28 cellular contexts compared by ENCODE assay signal in genomic region chr10:5765617-5766016, GRCh38. TPM values are rescaled to one million over a fixed set of nuclear protein-coding genes. Genes with fewer than 3 reads are reported as not detected.
DNase-seq lines count a peak whose midpoint lies in the region; ATAC-seq and TF ChIP-seq lines count a peak whose summit lies in the region.
"Had no signal": no experiment of that assay in that cellular context is flagged by ENCODE, and none has a peak within 500 bp of the region (broad histone marks: within the 10 kb centered on the region; RNA-seq: fewer than 3 reads in every experiment).

No MANE protein-coding gene starts in this region.

- intact Hi-C loops in activated naive CD4-positive, alpha-beta T cell treated with anti-CD3 and anti-CD28 coated beads for 36 hours (cut with micrococcal nuclease), result no loop called here

- TF ChIP-seq CTCF in HFFc6 (IDR thresholded peaks at IDR 0.05) (no peak), nephron progenitor cell (IDR thresholded peaks at IDR 0.05) (no peak)

- H3K27me3 Mint-ChIP-seq in activated naive CD4-positive, alpha-beta T cell treated with anti-CD3 and anti-CD28 coated beads for 36 hours (ENCODE audit: low read depth), result no peaks in the 10 kb centered on the region
- H3K27me3 Mint-ChIP-seq in HFFc6 (ENCODE audit: insufficient read depth), result no peaks in the 10 kb centered on the region; the same call in 1 of the 2 replicates
- no peaks in the 10 kb centered on the region for H3K27me3 Mint-ChIP-seq in central memory CD8-positive, alpha-beta T cell
- H3K27me3 Mint-ChIP-seq in nephron progenitor cell (ENCODE audit: low read depth, poor library complexity), result no peaks in the 10 kb centered on the region
- H3K27me3 Mint-ChIP-seq: activated CD8-positive, alpha-beta memory T cell treated with anti-CD3 and anti-CD28 coated beads, Interleukin-2, amount 10 ng/mL, durations not matched to agents 7 days and 5 days; effector memory CD8-positive, alpha-beta T cell; type B pancreatic cell had no signal

- H3K9me3 Mint-ChIP-seq in activated naive CD4-positive, alpha-beta T cell treated with anti-CD3 and anti-CD28 coated beads for 36 hours, result no peaks in the 10 kb centered on the region
- no peaks in the 10 kb centered on the region for H3K9me3 Mint-ChIP-seq in HFFc6
- H3K9me3 Mint-ChIP-seq in central memory CD8-positive, alpha-beta T cell, result no peaks in the 10 kb centered on the region
- H3K9me3 Mint-ChIP-seq in nephron progenitor cell, result no peaks in the 10 kb centered on the region
- H3K9me3 Mint-ChIP-seq: effector memory CD8-positive, alpha-beta T cell; type B pancreatic cell had no signal

- no peak for DNase-seq in activated naive CD4-positive, alpha-beta T cell treated with anti-CD3 and anti-CD28 coated beads for 36 hours
- no peak for DNase-seq in activated naive CD4-positive, alpha-beta T cell (lab: John Stamatoyannopoulos, UW)
- DNase-seq in HFFc6, result no peak
- DNase-seq in central memory CD8-positive, alpha-beta T cell (ENCODE audit: low spot score in 2 of 2), result no peak
- DNase-seq in nephron progenitor cell, result no peak
- no peak for DNase-seq in HuH-7.5 (ENCODE audit: low spot score)
- DNase-seq in NAMALWA (ENCODE audit: low spot score), result no peak
- DNase-seq: activated CD4-positive, alpha-beta T cell treated with anti-CD3 and anti-CD28 coated beads for 4 hours; activated CD8-positive, alpha-beta memory T cell treated with anti-CD3 and anti-CD28 coated beads, Interleukin-2, amount 10 ng/mL, durations not matched to agents 7 days and 5 days; Caco-2; caudate nucleus; DMS79 treated with DMSO at 0.1 percent for 48 hours; effector memory CD8-positive, alpha-beta T cell; foreskin fibroblast; GDM1; Karpas-422; left ventricle myocardium inferior; NCI-H1417 treated with DMSO at 0.1 percent for 48 hours; NCI-H2029 treated with DMSO at 0.1 percent for 48 hours; NCI-H2227 treated with DMSO at 0.1 percent for 48 hours; NCI-H526 treated with DMSO at 0.1 percent for 48 hours; Right ventricle myocardium superior; sigmoid colon; stimulated activated CD4-positive, alpha-beta T cell treated with anti-CD3 and anti-CD28 coated beads, Interleukin-4, amount 100 ng/mL, for 1 hour; substantia nigra had no signal

- CTCF ChIA-PET in activated naive CD4-positive, alpha-beta T cell treated with anti-CD3 and anti-CD28 coated beads for 36 hours (lab: Charles Lee), result no interaction called here

- H3K4me1 Mint-ChIP-seq in activated naive CD4-positive, alpha-beta T cell treated with anti-CD3 and anti-CD28 coated beads for 36 hours (ENCODE audit: low read depth), result peaks cover 12% of the 10 kb centered on the region
- H3K4me1 Mint-ChIP-seq in HFFc6 (ENCODE audit: low read depth) (no peaks in the 10 kb centered on the region), nephron progenitor cell (no peaks in the 10 kb centered on the region)
- H3K4me1 Mint-ChIP-seq in central memory CD8-positive, alpha-beta T cell, result no peaks in the 10 kb centered on the region

- ATAC-seq in central memory CD8-positive, alpha-beta T cell (replicated peaks; ENCODE audit: extremely low read depth, poor library complexity, severe bottlenecking), result no peak
- no peak for ATAC-seq in esophagus mucosa
- ATAC-seq: effector memory CD8-positive, alpha-beta T cell; SK-N-SH treated with all-trans-retinoic acid at 6 μM for 48 hours had no signal

- H3K27ac Mint-ChIP-seq in activated naive CD4-positive, alpha-beta T cell treated with anti-CD3 and anti-CD28 coated beads for 36 hours, result peak overlapping the region; percentile 33
- H3K27ac Mint-ChIP-seq in HFFc6, result peak overlapping the region; percentile 6; the same call in 1 of the 2 replicates
- peak overlapping the region; percentile 3 for H3K27ac Mint-ChIP-seq in central memory CD8-positive, alpha-beta T cell (ENCODE audit: low read depth)
- H3K27ac Mint-ChIP-seq in nephron progenitor cell, result peak overlapping the region; percentile 19
- H3K27ac Mint-ChIP-seq: type B pancreatic cell had no signal

- H3K4me3 Mint-ChIP-seq in activated naive CD4-positive, alpha-beta T cell treated with anti-CD3 and anti-CD28 coated beads for 36 hours, result no peak overlapping the region
- H3K4me3 Mint-ChIP-seq in HFFc6, result no peak overlapping the region
- H3K4me3 Mint-ChIP-seq in central memory CD8-positive, alpha-beta T cell, result no peak overlapping the region
- H3K4me3 Mint-ChIP-seq in nephron progenitor cell, result no peak overlapping the region
- H3K4me3 Mint-ChIP-seq: activated CD8-positive, alpha-beta memory T cell treated with anti-CD3 and anti-CD28 coated beads, Interleukin-2, amount 10 ng/mL, durations not matched to agents 7 days and 5 days; effector memory CD8-positive, alpha-beta T cell; type B pancreatic cell had no signal

- H3K36me3 Mint-ChIP-seq in activated naive CD4-positive, alpha-beta T cell treated with anti-CD3 and anti-CD28 coated beads for 36 hours (ENCODE audit: low read depth), result peaks cover 53% of the 10 kb centered on the region
- H3K36me3 Mint-ChIP-seq in HFFc6 (ENCODE audit: low read depth), result peaks cover 64% of the 10 kb centered on the region
- H3K36me3 Mint-ChIP-seq in central memory CD8-positive, alpha-beta T cell (ENCODE audit: insufficient read depth), result peaks cover 72% of the 10 kb centered on the region
- peaks cover 76% of the 10 kb centered on the region for H3K36me3 Mint-ChIP-seq in nephron progenitor cell (ENCODE audit: low read depth)

RNA-seq across cellular contexts. Expression of gene GDI2, which starts 47.6 kb away (rescaled TPM):
- 100 to 1,000 TPM; 277 to 288 TPM for total RNA-seq in activated naive CD4-positive, alpha-beta T cell treated with anti-CD3 and anti-CD28 coated beads for 36 hours
- total RNA-seq in HFFc6 (2021; fragmentation: NEBNext Ultra II Directional; extraction: Animal tissue kit (Norgen Biotek cat#: 25700)), result 100 to 1,000 TPM; 248 to 267 (median 259) TPM
- total RNA-seq in esophagus mucosa, result 164 TPM
